Comparison of ENCODE assay signal across 8 cellular contexts in the genomic region with DNA sequence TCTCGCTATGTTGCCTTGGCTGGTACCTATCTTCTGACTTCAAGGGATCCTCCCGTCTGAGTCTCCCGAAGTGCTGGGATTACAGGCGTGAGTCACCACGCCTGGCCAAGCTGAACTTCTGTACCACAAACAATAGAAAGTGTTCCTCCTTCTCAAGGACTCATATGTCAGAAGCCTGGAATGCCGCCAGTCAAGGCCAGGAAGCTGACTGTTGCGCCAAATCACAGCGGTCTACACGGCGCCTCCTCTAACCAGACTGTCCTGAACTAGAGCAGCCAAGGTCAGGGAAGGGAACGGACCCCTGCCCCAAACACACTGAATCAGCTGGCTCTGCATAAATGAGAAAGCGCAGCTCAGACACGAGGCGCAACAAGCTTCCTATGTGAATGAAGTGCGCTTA. TPM values are rescaled to one million over a fixed set of nuclear protein-coding genes. Genes with fewer than 3 reads are reported as not detected.
A peak's percentile ranks its signal among the peaks of the same experiment; 100 is the strongest.
DNase-seq lines count a peak whose midpoint lies in the region; ATAC-seq and TF ChIP-seq lines count a peak whose summit lies in the region.

No MANE protein-coding gene starts in this region.

- DNase-seq in breast epithelium (ENCODE audit: low spot score in 2 of 2): peak; percentile 77 to 90
- DNase-seq in kidney glomerular epithelial cell (lab: John Stamatoyannopoulos, UW): peak; percentile 22
- peak; percentile 80 to 86 for DNase-seq in tibial artery
- no peak for DNase-seq in activated T-cell treated with anti-CD3 and anti-CD28 coated beads, Interleukin-2, amount 50 U/mL, for 1 hour
- DNase-seq in NCI-H774 (lab: John Stamatoyannopoulos, UW): no peak

- TF ChIP-seq POLR2A in breast epithelium (IDR thresholded peaks at IDR 0.05): no peak

- H3K27ac ChIP-seq in breast epithelium: peak overlapping the region in 1 of 2 donors; percentile 16
- H3K27ac ChIP-seq in tibial artery: no peak overlapping the region

- TF ChIP-seq EP300 in Ishikawa (IDR thresholded peaks at IDR 0.05; ENCODE audit: borderline replicate concordance): peak; percentile 95

- TF ChIP-seq RAD21 in Ishikawa (IDR thresholded peaks at IDR 0.05; ENCODE audit: low read depth): peak; percentile 23; the same call in 1 of the 2 replicates

- no peaks in the 10 kb centered on the region for H3K9me3 ChIP-seq in breast epithelium
- no peaks in the 10 kb centered on the region for H3K9me3 ChIP-seq in tibial artery

- H3K36me3 ChIP-seq in breast epithelium (no peaks in the 10 kb centered on the region), tibial artery (no peaks in the 10 kb centered on the region)

- intact Hi-C loops in breast epithelium (cut with DNase I; ENCODE audit: low total_unique reads) (no loop called here), tibial artery (cut with DNase I; ENCODE audit: low total_unique reads) (no loop called here)

- H3K27me3 ChIP-seq in breast epithelium (no peaks in the 10 kb centered on the region), tibial artery (no peaks in the 10 kb centered on the region)

- no peak overlapping the region for H3K4me3 ChIP-seq in breast epithelium
- no peak overlapping the region for H3K4me3 ChIP-seq in tibial artery

- H3K4me1 ChIP-seq in breast epithelium (no peaks in the 10 kb centered on the region), tibial artery (peaks cover 0 to 28% (median 8%) of the 10 kb centered on the region in 4 donors)

- TF ChIP-seq CTCF in breast epithelium (IDR thresholded peaks at IDR 0.05): no peak
- no peak for TF ChIP-seq CTCF in tibial artery (IDR thresholded peaks at IDR 0.05)

- no peak for ATAC-seq in HG03025 (IDR thresholded peaks at IDR 0.05; ENCODE audit: low FRiP score, unreplicated experiment)
- no peak for ATAC-seq in HG02885 (IDR thresholded peaks at IDR 0.05; ENCODE audit: poor library complexity, unreplicated experiment)

TF ChIP-seq in Ishikawa, 13 proteins besides CTCF, POLR2A, EP300 and RAD21:
- TF ChIP-seq, protein P1, sequence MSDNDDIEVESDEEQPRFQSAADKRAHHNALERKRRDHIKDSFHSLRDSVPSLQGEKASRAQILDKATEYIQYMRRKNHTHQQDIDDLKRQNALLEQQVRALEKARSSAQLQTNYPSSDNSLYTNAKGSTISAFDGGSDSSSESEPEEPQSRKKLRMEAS (IDR thresholded peaks at IDR 0.05): peak; percentile 77
- TF ChIP-seq EGR1 (IDR thresholded peaks at IDR 0.05) (no peak), CEBPB (IDR thresholded peaks at IDR 0.05) (peak; percentile 68; the same call in 1 of the 2 replicates), CREB1 (IDR thresholded peaks at IDR 0.05; ENCODE audit: low read depth) (no peak), YY1 (IDR thresholded peaks at IDR 0.05; ENCODE audit: low read depth) (peak; percentile 60), TAF1 (IDR thresholded peaks at IDR 0.05; ENCODE audit: low read depth) (no peak), TEAD4 (IDR thresholded peaks at IDR 0.05) (peak; percentile 94), ZBTB7A (IDR thresholded peaks at IDR 0.05; ENCODE audit: low read depth) (peak; percentile 89; the same call in 1 of the 2 replicates), TCF12 (IDR thresholded peaks at IDR 0.05; ENCODE audit: low read depth) (peak; percentile 95), NFIC (IDR thresholded peaks at IDR 0.05) (peak; percentile 97), FOXM1 (IDR thresholded peaks at IDR 0.05; ENCODE audit: borderline replicate concordance, low read depth) (peak; percentile 78; the same call in 1 of the 2 replicates)
- TF ChIP-seq, protein P2, sequence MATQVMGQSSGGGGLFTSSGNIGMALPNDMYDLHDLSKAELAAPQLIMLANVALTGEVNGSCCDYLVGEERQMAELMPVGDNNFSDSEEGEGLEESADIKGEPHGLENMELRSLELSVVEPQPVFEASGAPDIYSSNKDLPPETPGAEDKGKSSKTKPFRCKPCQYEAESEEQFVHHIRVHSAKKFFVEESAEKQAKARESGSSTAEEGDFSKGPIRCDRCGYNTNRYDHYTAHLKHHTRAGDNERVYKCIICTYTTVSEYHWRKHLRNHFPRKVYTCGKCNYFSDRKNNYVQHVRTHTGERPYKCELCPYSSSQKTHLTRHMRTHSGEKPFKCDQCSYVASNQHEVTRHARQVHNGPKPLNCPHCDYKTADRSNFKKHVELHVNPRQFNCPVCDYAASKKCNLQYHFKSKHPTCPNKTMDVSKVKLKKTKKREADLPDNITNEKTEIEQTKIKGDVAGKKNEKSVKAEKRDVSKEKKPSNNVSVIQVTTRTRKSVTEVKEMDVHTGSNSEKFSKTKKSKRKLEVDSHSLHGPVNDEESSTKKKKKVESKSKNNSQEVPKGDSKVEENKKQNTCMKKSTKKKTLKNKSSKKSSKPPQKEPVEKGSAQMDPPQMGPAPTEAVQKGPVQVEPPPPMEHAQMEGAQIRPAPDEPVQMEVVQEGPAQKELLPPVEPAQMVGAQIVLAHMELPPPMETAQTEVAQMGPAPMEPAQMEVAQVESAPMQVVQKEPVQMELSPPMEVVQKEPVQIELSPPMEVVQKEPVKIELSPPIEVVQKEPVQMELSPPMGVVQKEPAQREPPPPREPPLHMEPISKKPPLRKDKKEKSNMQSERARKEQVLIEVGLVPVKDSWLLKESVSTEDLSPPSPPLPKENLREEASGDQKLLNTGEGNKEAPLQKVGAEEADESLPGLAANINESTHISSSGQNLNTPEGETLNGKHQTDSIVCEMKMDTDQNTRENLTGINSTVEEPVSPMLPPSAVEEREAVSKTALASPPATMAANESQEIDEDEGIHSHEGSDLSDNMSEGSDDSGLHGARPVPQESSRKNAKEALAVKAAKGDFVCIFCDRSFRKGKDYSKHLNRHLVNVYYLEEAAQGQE (IDR thresholded peaks at IDR 0.05; ENCODE audit: low read depth): no peak
- TF ChIP-seq, protein P3, sequence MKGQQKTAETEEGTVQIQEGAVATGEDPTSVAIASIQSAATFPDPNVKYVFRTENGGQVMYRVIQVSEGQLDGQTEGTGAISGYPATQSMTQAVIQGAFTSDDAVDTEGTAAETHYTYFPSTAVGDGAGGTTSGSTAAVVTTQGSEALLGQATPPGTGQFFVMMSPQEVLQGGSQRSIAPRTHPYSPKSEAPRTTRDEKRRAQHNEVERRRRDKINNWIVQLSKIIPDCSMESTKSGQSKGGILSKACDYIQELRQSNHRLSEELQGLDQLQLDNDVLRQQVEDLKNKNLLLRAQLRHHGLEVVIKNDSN (IDR thresholded peaks at IDR 0.05): 0 out of 2 replicates have a peak, but pooled peaks have one; percentile 16

RNA-seq across cellular contexts. Expression of a gene that starts 14.6 kb away (rescaled TPM):
- 10 to 100 TPM; 25.8 to 33.4 (median 30.0) TPM for total RNA-seq in breast epithelium

Comparison
In these comparisons a context has a peak if more than half of its experiments do, and no peak if none do; other contexts are left out.
1. DNase-seq: peak in breast epithelium (2 of 2), kidney glomerular epithelial cell (single experiment) and tibial artery (2 of 2); none in activated T-cell treated with anti-CD3 and anti-CD28 coated beads, Interleukin-2, amount 50 U/mL, for 1 hour (single experiment) and NCI-H774 (single experiment).